ENCODE assay signal across 1 cellular context in genomic region chr12:53757095-53757770, GRCh38.
TF ChIP-seq lines count a peak whose summit lies in the region.

No MANE protein-coding gene starts in this region.

TF ChIP-seq in K562, 482 proteins besides CTCF, POLR2A, EP300 and RAD21 (continued from another document):
- TF ChIP-seq, protein P1, sequence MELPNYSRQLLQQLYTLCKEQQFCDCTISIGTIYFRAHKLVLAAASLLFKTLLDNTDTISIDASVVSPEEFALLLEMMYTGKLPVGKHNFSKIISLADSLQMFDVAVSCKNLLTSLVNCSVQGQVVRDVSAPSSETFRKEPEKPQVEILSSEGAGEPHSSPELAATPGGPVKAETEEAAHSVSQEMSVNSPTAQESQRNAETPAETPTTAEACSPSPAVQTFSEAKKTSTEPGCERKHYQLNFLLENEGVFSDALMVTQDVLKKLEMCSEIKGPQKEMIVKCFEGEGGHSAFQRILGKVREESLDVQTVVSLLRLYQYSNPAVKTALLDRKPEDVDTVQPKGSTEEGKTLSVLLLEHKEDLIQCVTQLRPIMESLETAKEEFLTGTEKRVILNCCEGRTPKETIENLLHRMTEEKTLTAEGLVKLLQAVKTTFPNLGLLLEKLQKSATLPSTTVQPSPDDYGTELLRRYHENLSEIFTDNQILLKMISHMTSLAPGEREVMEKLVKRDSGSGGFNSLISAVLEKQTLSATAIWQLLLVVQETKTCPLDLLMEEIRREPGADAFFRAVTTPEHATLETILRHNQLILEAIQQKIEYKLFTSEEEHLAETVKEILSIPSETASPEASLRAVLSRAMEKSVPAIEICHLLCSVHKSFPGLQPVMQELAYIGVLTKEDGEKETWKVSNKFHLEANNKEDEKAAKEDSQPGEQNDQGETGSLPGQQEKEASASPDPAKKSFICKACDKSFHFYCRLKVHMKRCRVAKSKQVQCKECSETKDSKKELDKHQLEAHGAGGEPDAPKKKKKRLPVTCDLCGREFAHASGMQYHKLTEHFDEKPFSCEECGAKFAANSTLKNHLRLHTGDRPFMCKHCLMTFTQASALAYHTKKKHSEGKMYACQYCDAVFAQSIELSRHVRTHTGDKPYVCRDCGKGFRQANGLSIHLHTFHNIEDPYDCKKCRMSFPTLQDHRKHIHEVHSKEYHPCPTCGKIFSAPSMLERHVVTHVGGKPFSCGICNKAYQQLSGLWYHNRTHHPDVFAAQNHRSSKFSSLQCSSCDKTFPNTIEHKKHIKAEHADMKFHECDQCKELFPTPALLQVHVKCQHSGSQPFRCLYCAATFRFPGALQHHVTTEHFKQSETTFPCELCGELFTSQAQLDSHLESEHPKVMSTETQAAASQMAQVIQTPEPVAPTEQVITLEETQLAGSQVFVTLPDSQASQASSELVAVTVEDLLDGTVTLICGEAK (IDR thresholded peaks at IDR 0.05), result 0 out of 2 replicates have a peak, but pooled peaks have one; percentile 21
- TF ChIP-seq, protein P1 (CRISPR knock-in tag; IDR thresholded peaks at IDR 0.05), result no peak
- peak; percentile 29; the same call in 1 of the 2 replicates for TF ChIP-seq CUX1 (CRISPR knock-in tag; IDR thresholded peaks at IDR 0.05)
- TF ChIP-seq STAG1 (CRISPR knock-in tag; IDR thresholded peaks at IDR 0.05; ENCODE audit: borderline replicate concordance), result 0 out of 2 replicates have a peak, but pooled peaks have one; percentile 7
- TF ChIP-seq, protein P2, sequence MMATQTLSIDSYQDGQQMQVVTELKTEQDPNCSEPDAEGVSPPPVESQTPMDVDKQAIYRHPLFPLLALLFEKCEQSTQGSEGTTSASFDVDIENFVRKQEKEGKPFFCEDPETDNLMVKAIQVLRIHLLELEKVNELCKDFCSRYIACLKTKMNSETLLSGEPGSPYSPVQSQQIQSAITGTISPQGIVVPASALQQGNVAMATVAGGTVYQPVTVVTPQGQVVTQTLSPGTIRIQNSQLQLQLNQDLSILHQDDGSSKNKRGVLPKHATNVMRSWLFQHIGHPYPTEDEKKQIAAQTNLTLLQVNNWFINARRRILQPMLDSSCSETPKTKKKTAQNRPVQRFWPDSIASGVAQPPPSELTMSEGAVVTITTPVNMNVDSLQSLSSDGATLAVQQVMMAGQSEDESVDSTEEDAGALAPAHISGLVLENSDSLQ (IDR thresholded peaks at IDR 0.05), result peak; percentile 61
- TF ChIP-seq EHMT2 (IDR thresholded peaks at IDR 0.05), result 0 out of 2 replicates have a peak, but pooled peaks have one; percentile 42
- TF ChIP-seq SPI1 (IDR thresholded peaks at IDR 0.05; ENCODE audit: borderline replicate concordance, low read depth, low read length), result 0 out of 2 replicates have a peak, but pooled peaks have one; percentile 27
- peak; percentile 36 for TF ChIP-seq MEIS2 (IDR thresholded peaks at IDR 0.05; ENCODE audit: partially characterized antibody)
- no peak for TF ChIP-seq PBX2 (CRISPR knock-in tag; IDR thresholded peaks at IDR 0.05; ENCODE audit: low read depth)
- TF ChIP-seq PBX2 (tag; conservative IDR thresholded peaks at IDR 0.05; ENCODE audit: low read depth), result peak; percentile 31; the same call in 1 of the 2 replicates
- peak; percentile 43; the same call in 1 of the 2 replicates for TF ChIP-seq ETV5 (CRISPR knock-in tag; IDR thresholded peaks at IDR 0.05; ENCODE audit: low read depth)
- TF ChIP-seq ETV1 (tag; conservative IDR thresholded peaks at IDR 0.05; ENCODE audit: low read depth), result peak; percentile 67
- no peak for TF ChIP-seq ZC3H8 (IDR thresholded peaks at IDR 0.05)
- TF ChIP-seq ZFX (CRISPR knock-in tag; IDR thresholded peaks at IDR 0.05), result no peak
- TF ChIP-seq, protein P3, sequence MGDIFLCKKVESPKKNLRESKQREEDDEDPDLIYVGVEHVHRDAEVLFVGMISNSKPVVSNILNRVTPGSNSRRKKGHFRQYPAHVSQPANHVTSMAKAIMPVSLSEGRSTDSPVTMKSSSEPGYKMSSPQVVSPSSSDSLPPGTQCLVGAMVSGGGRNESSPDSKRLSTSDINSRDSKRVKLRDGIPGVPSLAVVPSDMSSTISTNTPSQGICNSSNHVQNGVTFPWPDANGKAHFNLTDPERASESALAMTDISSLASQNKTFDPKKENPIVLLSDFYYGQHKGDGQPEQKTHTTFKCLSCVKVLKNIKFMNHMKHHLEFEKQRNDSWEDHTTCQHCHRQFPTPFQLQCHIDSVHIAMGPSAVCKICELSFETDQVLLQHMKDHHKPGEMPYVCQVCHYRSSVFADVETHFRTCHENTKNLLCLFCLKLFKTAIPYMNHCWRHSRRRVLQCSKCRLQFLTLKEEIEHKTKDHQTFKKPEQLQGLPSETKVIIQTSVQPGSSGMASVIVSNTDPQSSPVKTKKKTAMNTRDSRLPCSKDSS (IDR thresholded peaks at IDR 0.05; ENCODE audit: low read depth, partially characterized antibody), result no peak
- peak; percentile 86 for TF ChIP-seq RFX1 (IDR thresholded peaks at IDR 0.05)
- peak; percentile 42; the same call in 1 of the 2 replicates for TF ChIP-seq KLF16 (IDR thresholded peaks at IDR 0.05)
- TF ChIP-seq CTCFL (IDR thresholded peaks at IDR 0.05; ENCODE audit: borderline replicate concordance, insufficient read depth, low read depth, low read length, poor library complexity, severe bottlenecking), result peak; percentile 29
- peak; percentile 26; the same call in 1 of the 2 replicates for TF ChIP-seq TFAP4 (CRISPR knock-in tag; IDR thresholded peaks at IDR 0.05; ENCODE audit: borderline replicate concordance)
- TF ChIP-seq KAT8 (IDR thresholded peaks at IDR 0.05; ENCODE audit: low read depth), result no peak
- peak; percentile 34; the same call in 1 of the 2 replicates for TF ChIP-seq GABPA (tag; conservative IDR thresholded peaks at IDR 0.05; ENCODE audit: low read depth)
- peak; percentile 57 for TF ChIP-seq ELF1 (tag; IDR thresholded peaks at IDR 0.05)
